ENCODE assay signal across 8 cellular contexts in genomic region chr11:71977743-71978418, GRCh38. TPM values are rescaled to one million over a fixed set of nuclear protein-coding genes. Genes with fewer than 3 reads are reported as not detected.
DNase-seq lines count a peak whose midpoint lies in the region; ATAC-seq, FAIRE-seq and TF ChIP-seq lines count a peak whose summit lies in the region.

No MANE protein-coding gene starts in this region.

- peak; percentile 61 to 70 for ATAC-seq in naive thymus-derived CD8-positive, alpha-beta T cell
- no peak for ATAC-seq in GM21515 (IDR thresholded peaks at IDR 0.05; ENCODE audit: unreplicated experiment)

- peak; percentile 66 for FAIRE-seq in GM18507 (lab: Jason Lieb, UNC)

- H3K36me3 Mint-ChIP-seq in activated CD4-positive, alpha-beta memory T cell treated with anti-CD3 and anti-CD28 coated beads, Interleukin-2, amount 10 ng/mL, durations not matched to agents 7 days and 5 days (ENCODE audit: low read depth): peaks cover 3% of the 10 kb centered on the region
- H3K36me3 Mint-ChIP-seq in naive thymus-derived CD8-positive, alpha-beta T cell: peaks cover 0 to 49% (median 6%) of the 10 kb centered on the region in 3 donors
- H3K36me3 Mint-ChIP-seq in type B pancreatic cell: no peaks in the 10 kb centered on the region

- DNase-seq in AG09319 (ENCODE audit: extremely low read depth, low read depth) (peak; percentile 20), GM18507 (ENCODE audit: extremely low spot score, insufficient read length, low read depth) (peak; percentile 33), NCI-H2227 (lab: John Stamatoyannopoulos, UW; ENCODE audit: unreplicated experiment) (peak; percentile 60), erythroblast (lab: John Stamatoyannopoulos, UW) (peak; percentile 65 to 83), type B pancreatic cell (ENCODE audit: extremely low spot score, unreplicated experiment) (no peak)
- DNase-seq in activated CD4-positive, alpha-beta memory T cell treated with anti-CD3 and anti-CD28 coated beads, Interleukin-2, amount 10 ng/mL, durations not matched to agents 7 days and 5 days: peak; percentile 67
- peak in 9 of 10 donors; percentile 16 to 69 (median 48) for DNase-seq in naive thymus-derived CD8-positive, alpha-beta T cell

- TF ChIP-seq POLR2A in erythroblast (IDR thresholded peaks at IDR 0.05; ENCODE audit: low read length): no peak

- no peaks in the 10 kb centered on the region for H3K9me3 Mint-ChIP-seq in activated CD4-positive, alpha-beta memory T cell treated with anti-CD3 and anti-CD28 coated beads, Interleukin-2, amount 10 ng/mL, durations not matched to agents 7 days and 5 days
- H3K9me3 Mint-ChIP-seq in naive thymus-derived CD8-positive, alpha-beta T cell: no peaks in the 10 kb centered on the region
- H3K9me3 Mint-ChIP-seq in type B pancreatic cell: no peaks in the 10 kb centered on the region

- H3K27ac Mint-ChIP-seq in activated CD4-positive, alpha-beta memory T cell treated with anti-CD3 and anti-CD28 coated beads, Interleukin-2, amount 10 ng/mL, durations not matched to agents 7 days and 5 days: peak overlapping the region; percentile 37
- peak overlapping the region in 3 of 10 donors; percentile 0 to 27 (median 14) for H3K27ac Mint-ChIP-seq in naive thymus-derived CD8-positive, alpha-beta T cell
- no peak overlapping the region for H3K27ac Mint-ChIP-seq in type B pancreatic cell

- CTCF ChIA-PET in activated CD4-positive, alpha-beta memory T cell treated with anti-CD3 and anti-CD28 coated beads, Interleukin-2, amount 10 ng/mL, durations not matched to agents 7 days and 5 days (lab: Charles Lee): interaction anchor here (0.7 to 3.6 kb wide), 26 partner anchors 10 to 453 kb away, joined by 3 to 27 read pairs (median 5); partner anchors contain the start of genes IL18BP, RNF121 and XNDC1N

- TF ChIP-seq CTCF in AG09319 (IDR thresholded peaks at IDR 0.05; ENCODE audit: low read depth, low read length): peak; percentile 73
- peak; percentile 86 for TF ChIP-seq CTCF in type B pancreatic cell (conservative IDR thresholded peaks at IDR 0.05)

- POLR2A ChIA-PET in activated CD4-positive, alpha-beta memory T cell treated with anti-CD3 and anti-CD28 coated beads, Interleukin-2, amount 10 ng/mL, durations not matched to agents 7 days and 5 days (lab: Charles Lee): interaction anchor here (1.0 to 1.7 kb wide), 4 partner anchors 19 to 113 kb away, joined by 3 to 4 read pairs (median 3); no protein-coding TSS in a partner anchor
- POLR2A ChIA-PET in naive thymus-derived CD8-positive, alpha-beta T cell (lab: Charles Lee): interaction anchor here (0.6 kb wide), 1 partner anchor 12 kb away, joined by 3 read pairs; no protein-coding TSS in a partner anchor

- H3K4me1 Mint-ChIP-seq in activated CD4-positive, alpha-beta memory T cell treated with anti-CD3 and anti-CD28 coated beads, Interleukin-2, amount 10 ng/mL, durations not matched to agents 7 days and 5 days: no peaks in the 10 kb centered on the region
- H3K4me1 Mint-ChIP-seq in naive thymus-derived CD8-positive, alpha-beta T cell: peaks cover 0 to 9% (median 6%) of the 10 kb centered on the region in 4 donors
- no peaks in the 10 kb centered on the region for H3K4me1 Mint-ChIP-seq in type B pancreatic cell (ENCODE audit: unreplicated experiment)

- H3K4me3 Mint-ChIP-seq in activated CD4-positive, alpha-beta memory T cell treated with anti-CD3 and anti-CD28 coated beads, Interleukin-2, amount 10 ng/mL, durations not matched to agents 7 days and 5 days: no peak overlapping the region
- H3K4me3 Mint-ChIP-seq in naive thymus-derived CD8-positive, alpha-beta T cell: no peak overlapping the region
- H3K4me3 Mint-ChIP-seq in type B pancreatic cell: no peak overlapping the region

- H3K27me3 Mint-ChIP-seq in activated CD4-positive, alpha-beta memory T cell treated with anti-CD3 and anti-CD28 coated beads, Interleukin-2, amount 10 ng/mL, durations not matched to agents 7 days and 5 days: no peaks in the 10 kb centered on the region
- no peaks in the 10 kb centered on the region for H3K27me3 Mint-ChIP-seq in naive thymus-derived CD8-positive, alpha-beta T cell
- H3K27me3 Mint-ChIP-seq in type B pancreatic cell: no peaks in the 10 kb centered on the region

RNA-seq across cellular contexts. Expression of gene IL18BP, which starts 20.8 kb away (rescaled TPM):
- total RNA-seq in activated CD4-positive, alpha-beta memory T cell treated with anti-CD3 and anti-CD28 coated beads, Interleukin-2, amount 10 ng/mL, durations not matched to agents 7 days and 5 days: 10 to 100 TPM; 12.4 to 14.0 TPM
- 10 to 100 TPM; 15.1 to 19.6 TPM for total RNA-seq in naive thymus-derived CD8-positive, alpha-beta T cell
- polyA plus RNA-seq in naive thymus-derived CD8-positive, alpha-beta T cell: 10 to 100 TPM in 1 of 3 donors, 1 to 10 TPM in 2; 7.4 to 15.8 (median 8.6) TPM
- total RNA-seq in type B pancreatic cell (ENCODE audit: low replicate concordance): 10.6 and 15.7 TPM in 2 replicates

RNA-seq across cellular contexts. Expression of gene RNF121, which starts 49.0 kb away (rescaled TPM):
- total RNA-seq in activated CD4-positive, alpha-beta memory T cell treated with anti-CD3 and anti-CD28 coated beads, Interleukin-2, amount 10 ng/mL, durations not matched to agents 7 days and 5 days: 10 to 100 TPM; 25.7 to 28.1 TPM
- 10 to 100 TPM; 26.1 to 32.0 TPM for total RNA-seq in naive thymus-derived CD8-positive, alpha-beta T cell
- polyA plus RNA-seq in naive thymus-derived CD8-positive, alpha-beta T cell: 1 to 10 TPM; 5.7 to 9.4 (median 7.7) TPM
- 44.3 and 49.7 TPM in 2 replicates for total RNA-seq in type B pancreatic cell (ENCODE audit: low replicate concordance)

RNA-seq across cellular contexts. Expression of gene XNDC1N, which starts 49.5 kb away (rescaled TPM):
- 10 to 100 TPM; 12.8 to 14.0 TPM for total RNA-seq in activated CD4-positive, alpha-beta memory T cell treated with anti-CD3 and anti-CD28 coated beads, Interleukin-2, amount 10 ng/mL, durations not matched to agents 7 days and 5 days
- total RNA-seq in naive thymus-derived CD8-positive, alpha-beta T cell: 10 to 100 TPM; 24.3 to 26.5 TPM
- polyA plus RNA-seq in naive thymus-derived CD8-positive, alpha-beta T cell: 1 to 10 TPM; 2.6 to 7.4 (median 6.2) TPM
- total RNA-seq in type B pancreatic cell (ENCODE audit: low replicate concordance): 9.7 and 15.6 TPM in 2 replicates
